In genomic region chr17:73838815-73839214, GRCh38 we compare ENCODE assay signal across 24 cellular contexts.
DNase-seq lines count a peak whose midpoint lies in the region; ATAC-seq lines count a peak whose summit lies in the region.
"Had no signal": no experiment of that assay in that cellular context is flagged by ENCODE, and none has a peak within 500 bp of the region (broad histone marks: within the 10 kb centered on the region; RNA-seq: fewer than 3 reads in every experiment).

No MANE protein-coding gene starts in this region.

- H2BK120ac ChIP-seq in neuronal stem cell (ENCODE audit: low read depth, low read length) = peak overlapping the region; percentile 61

- no peaks in the 10 kb centered on the region for H3K4me1 ChIP-seq in neuronal stem cell (ENCODE audit: control insufficient read depth in 2 of 2, insufficient read depth in 1 of 2, low read depth in 1 of 2, low read length in 2 of 2)
- no peaks in the 10 kb centered on the region for H3K4me1 ChIP-seq in Karpas-422 (ENCODE audit: low read length)
- H3K4me1 ChIP-seq: colonic mucosa, prostate gland, sigmoid colon, testis had no signal

- no peak overlapping the region for H3K4me2 ChIP-seq in neuronal stem cell (ENCODE audit: insufficient read depth, low read length, poor library complexity, severe bottlenecking)
- H3K4me2 ChIP-seq in Karpas-422 (ENCODE audit: low read depth, low read length, poor library complexity, severe bottlenecking) = no peak overlapping the region

- H4K91ac ChIP-seq in neuronal stem cell (ENCODE audit: low read depth, low read length, poor library complexity) = no peak overlapping the region

- no peak overlapping the region for H4K8ac ChIP-seq in neuronal stem cell (ENCODE audit: low read depth, low read length)

- no peaks in the 10 kb centered on the region for H3K79me2 ChIP-seq in Karpas-422 (ENCODE audit: low read length)

- no peak for ATAC-seq in HG03342 (IDR thresholded peaks at IDR 0.05; ENCODE audit: unreplicated experiment)
- ATAC-seq: activated CD8-positive, alpha-beta T cell treated with anti-CD3 and anti-CD28 coated beads for 36 hours; left ventricle myocardium superior had no signal

- H3K4me3 ChIP-seq in neuronal stem cell (ENCODE audit: low read length in 2 of 2) (no peak overlapping the region), Karpas-422 (ENCODE audit: low read length) (no peak overlapping the region)
- H3K4me3 ChIP-seq: colonic mucosa, prostate gland, sigmoid colon, testis had no signal

- no peaks in the 10 kb centered on the region for H3K9me2 ChIP-seq in Karpas-422 (replicated peaks; ENCODE audit: insufficient read depth, low read length)

- DNase-seq in DMS79 treated with DMSO at 0.1 percent for 48 hours (lab: John Stamatoyannopoulos, UW) (peak; percentile 10), DMS79 (lab: John Stamatoyannopoulos, UW) (no peak), NCI-H1694 treated with DMSO at 0.1 percent for 48 hours (lab: John Stamatoyannopoulos, UW) (peak; percentile 78), NCI-H69 (lab: John Stamatoyannopoulos, UW) (peak; percentile 46), neuronal stem cell (ENCODE audit: low spot score) (no peak), Karpas-422 (no peak)
- DNase-seq in stimulated activated CD4-positive, alpha-beta T cell treated with anti-CD3 and anti-CD28 coated beads, Interleukin-4, amount 100 ng/mL, for 4 hours = no peak
- DNase-seq: activated CD8-positive, alpha-beta T cell treated with anti-CD3 and anti-CD28 coated beads for 36 hours; amygdala; CD4-positive, alpha-beta memory T cell; colonic mucosa; effector CD8-positive, alpha-beta T cell; GF-D8; KBM-7; left ventricle myocardium superior; NCI-H1930; sigmoid colon; stimulated activated naive CD4-positive, alpha-beta T cell treated with Interleukin-2 at 50 U/mL for 16 hours; testis had no signal

- peak overlapping the region; percentile 28 for H2BK15ac ChIP-seq in neuronal stem cell (ENCODE audit: low read length)

- H3K27ac ChIP-seq in neuronal stem cell (replicated peaks; ENCODE audit: low read length) (no peak overlapping the region), Karpas-422 (ENCODE audit: low read length) (no peak overlapping the region)
- H3K27ac ChIP-seq: 22Rv1, colonic mucosa, epithelial cell of prostate, prostate gland, RWPE1, sigmoid colon, testis had no signal

- H3K9ac ChIP-seq in neuronal stem cell (ENCODE audit: low read depth, low read length, poor library complexity) = no peak overlapping the region
- no peak overlapping the region for H3K9ac ChIP-seq in Karpas-422 (ENCODE audit: low read length)

- no peak overlapping the region for H3K4ac ChIP-seq in neuronal stem cell (ENCODE audit: low read length)

- H3K18ac ChIP-seq in neuronal stem cell (ENCODE audit: low read length) = peak overlapping the region; percentile 55

- no peak overlapping the region for H3K14ac ChIP-seq in neuronal stem cell (ENCODE audit: low read length)

- peak overlapping the region; percentile 73 for H2AK5ac ChIP-seq in neuronal stem cell (ENCODE audit: low read depth, low read length)

- H3K36me3 ChIP-seq in neuronal stem cell (replicated peaks in 1 of 2; ENCODE audit: control insufficient read depth in 2 of 2, insufficient read depth in 2 of 2, low read length in 2 of 2) = no peaks in the 10 kb centered on the region
- H3K36me3 ChIP-seq in Karpas-422 (ENCODE audit: insufficient read depth, low read length) = no peaks in the 10 kb centered on the region
- H3K36me3 ChIP-seq: colonic mucosa, prostate gland, sigmoid colon had no signal

- no peaks in the 10 kb centered on the region for H4K20me1 ChIP-seq in Karpas-422 (ENCODE audit: insufficient read depth, low read depth, low read length)

- H3K9me3 ChIP-seq in neuronal stem cell (replicated peaks in 1 of 2; ENCODE audit: control insufficient read depth in 2 of 2, insufficient read depth in 1 of 2, low read depth in 1 of 2, low read length in 2 of 2) (no peaks in the 10 kb centered on the region), Karpas-422 (ENCODE audit: low read length) (no peaks in the 10 kb centered on the region)
- H3K9me3 ChIP-seq: colonic mucosa, prostate gland, sigmoid colon, testis had no signal

- H2BK12ac ChIP-seq in neuronal stem cell (ENCODE audit: low read length) = no peak overlapping the region

- H3K23ac ChIP-seq in neuronal stem cell (ENCODE audit: low read depth, low read length, poor library complexity) = no peak overlapping the region

- H3K27me3 ChIP-seq in neuronal stem cell (ENCODE audit: control insufficient read depth in 3 of 3, insufficient read depth in 3 of 3, low read depth in 1 of 3, low read length in 3 of 3) = peaks cover 0 to 3% (median 0%) of the 10 kb centered on the region in 3 experiments
- no peaks in the 10 kb centered on the region for H3K27me3 ChIP-seq in Karpas-422 (ENCODE audit: low read length)
- H3K27me3 ChIP-seq: colonic mucosa, testis had no signal

- WGBS in neuronal stem cell (ENCODE audit: extremely low coverage in 2 of 2, insufficient read length in 2 of 2, insufficient replicate concordance in 1 of 2), 2 donors = no CpG with 5 or more reads among the region's 5 CpGs

- H2AFZ ChIP-seq in neuronal stem cell (ENCODE audit: low read length) (no peak overlapping the region), Karpas-422 (ENCODE audit: low read length) (no peak overlapping the region)

- H2BK5ac ChIP-seq in neuronal stem cell (ENCODE audit: low read length) = no peak overlapping the region

- H3K79me1 ChIP-seq in neuronal stem cell (ENCODE audit: low read depth, low read length) = no peaks in the 10 kb centered on the region

Comparison
In these comparisons a context has a peak if more than half of its experiments do, and no peak if none do; other contexts are left out.
1. DNase-seq: peak in DMS79 treated with DMSO at 0.1 percent for 48 hours (single experiment), NCI-H1694 treated with DMSO at 0.1 percent for 48 hours (single experiment) and NCI-H69 (single experiment); none in DMS79 (single experiment), neuronal stem cell (single experiment), Karpas-422 (single experiment) and stimulated activated CD4-positive, alpha-beta T cell treated with anti-CD3 and anti-CD28 coated beads, Interleukin-4, amount 100 ng/mL, for 4 hours (0 of 2).